In genomic region chr16:2008631-2009301, GRCh38 we compare ENCODE assay signal across 6 cellular contexts. TPM values are rescaled to one million over a fixed set of nuclear protein-coding genes. Genes with fewer than 3 reads are reported as not detected.
DNase-seq lines count a peak whose midpoint lies in the region; ATAC-seq and TF ChIP-seq lines count a peak whose summit lies in the region.

No MANE protein-coding gene starts in this region.

- TF ChIP-seq CTCF in 22Rv1 (IDR thresholded peaks at IDR 0.05) (no peak), adrenal gland (IDR thresholded peaks at IDR 0.05) (no peak)

- H3K36me3 ChIP-seq in adrenal gland (replicated peaks in 1 of 2): no peaks in the 10 kb centered on the region

- peak overlapping the region; percentile 86 for H3K27ac ChIP-seq in 22Rv1
- H3K27ac ChIP-seq in adrenal gland: peak overlapping the region in 4 of 5 donors; percentile 77 to 87 (median 83)

- TF ChIP-seq POLR2A in adrenal gland (IDR thresholded peaks at IDR 0.05): peak in 1 of 2 donors; percentile 12

- H3K27me3 ChIP-seq in adrenal gland: no peaks in the 10 kb centered on the region

- H3K4me1 ChIP-seq in adrenal gland (replicated peaks in 1 of 2): peaks cover 24 to 46% of the 10 kb centered on the region in 2 donors

- DNase-seq in adrenal gland: peak in 1 of 7 donors; percentile 61
- peak; percentile 36 for DNase-seq in myocyte (ENCODE audit: low read depth)
- no peak for DNase-seq in NCI-H1092 treated with DMSO at 0.1 percent for 48 hours (lab: John Stamatoyannopoulos, UW)
- DNase-seq in NCI-H2081 treated with DMSO at 0.1 percent for 48 hours (lab: John Stamatoyannopoulos, UW): no peak

- H3K4me3 ChIP-seq in adrenal gland: peak overlapping the region; percentile 42 to 94 (median 84)

- intact Hi-C loops in adrenal gland (cut with DNase I): loop anchor here in 1 of 2 donors (5.0 kb wide), 1 partner anchor 144 kb away; no protein-coding TSS in a partner anchor

- H3K9me3 ChIP-seq in adrenal gland (replicated peaks in 1 of 3): no peaks in the 10 kb centered on the region

- peak; percentile 7 for ATAC-seq in HG02938 (IDR thresholded peaks at IDR 0.05; ENCODE audit: unreplicated experiment)

- 1 to 2% (median 1%) methylated on average over 17 to 29 of the region's 29 CpGs for WGBS in adrenal gland, 4 donors

RNA-seq across cellular contexts. Expression of gene ZNF598, which starts 0.9 kb away (rescaled TPM):
- total RNA-seq in adrenal gland: 10 to 100 TPM; 17.3 to 36.6 (median 29.0) TPM
- polyA plus RNA-seq in adrenal gland: 10 to 100 TPM in 2 of 3 donors, 1 to 10 TPM in 1; 8.3 to 51.5 (median 37.9) TPM
- 33.5 and 50.3 TPM in 2 replicates for total RNA-seq in myocyte
- polyA plus RNA-seq in myocyte (2012): 30.8 TPM

RNA-seq across cellular contexts. Expression of gene NPW, which starts 10.8 kb away (rescaled TPM):
- total RNA-seq in adrenal gland (1 to 10 TPM in 2 of 8 donors, under 1 TPM in 1, not detected in 5; 0.50 to 3.9 (median 1.0) TPM), myocyte (0.29 and 0.83 TPM in 2 replicates)
- polyA plus RNA-seq in adrenal gland: 1 to 10 TPM in 1 of 3 donors, under 1 TPM in 1, not detected in 1; 0.88 to 1.3 TPM
- 0.43 TPM for polyA plus RNA-seq in myocyte (2012)

RNA-seq across cellular contexts. Expression of gene NHERF2, which starts 17.9 kb away (rescaled TPM):
- total RNA-seq in adrenal gland (100 to 1,000 TPM in 2 of 8 donors, 10 to 100 TPM in 6; 49.2 to 155 (median 67.7) TPM), myocyte (38.1 and 52.7 TPM in 2 replicates)
- polyA plus RNA-seq in adrenal gland: 100 to 1,000 TPM in 2 of 3 donors, 10 to 100 TPM in 1; 12.5 to 263 (median 147) TPM
- 25.1 TPM for polyA plus RNA-seq in myocyte (2012)

RNA-seq across cellular contexts. Expression of gene SYNGR3, which starts 19.0 kb away (rescaled TPM):
- 10 to 100 TPM in 1 of 8 donors, 1 to 10 TPM in 2, under 1 TPM in 3, not detected in 2; 0.54 to 10.9 (median 1.7) TPM for total RNA-seq in adrenal gland
- 1 to 10 TPM; 3.2 to 5.2 (median 4.4) TPM for polyA plus RNA-seq in adrenal gland
- 0.51 and 2.7 TPM in 2 replicates for total RNA-seq in myocyte
- polyA plus RNA-seq in myocyte (2012): 0.59 TPM

RNA-seq across cellular contexts. Expression of gene GFER, which starts 24.8 kb away (rescaled TPM):
- 10 to 100 TPM; 16.4 to 37.6 (median 27.8) TPM for total RNA-seq in adrenal gland
- 10 to 100 TPM; 17.4 to 60.8 (median 54.4) TPM for polyA plus RNA-seq in adrenal gland
- total RNA-seq in myocyte: 19.9 and 22.6 TPM in 2 replicates
- polyA plus RNA-seq in myocyte (2012): 30.7 TPM
